Comparison of ENCODE assay signal across 1 cellular context in genomic region chr16:79169239-79169638, GRCh38.
TF ChIP-seq lines count a peak whose summit lies in the region.

No MANE protein-coding gene starts in this region.

TF ChIP-seq in H1, 55 proteins besides CTCF, POLR2A, EP300 and RAD21 (continued from another document):
- TF ChIP-seq, protein P1, sequence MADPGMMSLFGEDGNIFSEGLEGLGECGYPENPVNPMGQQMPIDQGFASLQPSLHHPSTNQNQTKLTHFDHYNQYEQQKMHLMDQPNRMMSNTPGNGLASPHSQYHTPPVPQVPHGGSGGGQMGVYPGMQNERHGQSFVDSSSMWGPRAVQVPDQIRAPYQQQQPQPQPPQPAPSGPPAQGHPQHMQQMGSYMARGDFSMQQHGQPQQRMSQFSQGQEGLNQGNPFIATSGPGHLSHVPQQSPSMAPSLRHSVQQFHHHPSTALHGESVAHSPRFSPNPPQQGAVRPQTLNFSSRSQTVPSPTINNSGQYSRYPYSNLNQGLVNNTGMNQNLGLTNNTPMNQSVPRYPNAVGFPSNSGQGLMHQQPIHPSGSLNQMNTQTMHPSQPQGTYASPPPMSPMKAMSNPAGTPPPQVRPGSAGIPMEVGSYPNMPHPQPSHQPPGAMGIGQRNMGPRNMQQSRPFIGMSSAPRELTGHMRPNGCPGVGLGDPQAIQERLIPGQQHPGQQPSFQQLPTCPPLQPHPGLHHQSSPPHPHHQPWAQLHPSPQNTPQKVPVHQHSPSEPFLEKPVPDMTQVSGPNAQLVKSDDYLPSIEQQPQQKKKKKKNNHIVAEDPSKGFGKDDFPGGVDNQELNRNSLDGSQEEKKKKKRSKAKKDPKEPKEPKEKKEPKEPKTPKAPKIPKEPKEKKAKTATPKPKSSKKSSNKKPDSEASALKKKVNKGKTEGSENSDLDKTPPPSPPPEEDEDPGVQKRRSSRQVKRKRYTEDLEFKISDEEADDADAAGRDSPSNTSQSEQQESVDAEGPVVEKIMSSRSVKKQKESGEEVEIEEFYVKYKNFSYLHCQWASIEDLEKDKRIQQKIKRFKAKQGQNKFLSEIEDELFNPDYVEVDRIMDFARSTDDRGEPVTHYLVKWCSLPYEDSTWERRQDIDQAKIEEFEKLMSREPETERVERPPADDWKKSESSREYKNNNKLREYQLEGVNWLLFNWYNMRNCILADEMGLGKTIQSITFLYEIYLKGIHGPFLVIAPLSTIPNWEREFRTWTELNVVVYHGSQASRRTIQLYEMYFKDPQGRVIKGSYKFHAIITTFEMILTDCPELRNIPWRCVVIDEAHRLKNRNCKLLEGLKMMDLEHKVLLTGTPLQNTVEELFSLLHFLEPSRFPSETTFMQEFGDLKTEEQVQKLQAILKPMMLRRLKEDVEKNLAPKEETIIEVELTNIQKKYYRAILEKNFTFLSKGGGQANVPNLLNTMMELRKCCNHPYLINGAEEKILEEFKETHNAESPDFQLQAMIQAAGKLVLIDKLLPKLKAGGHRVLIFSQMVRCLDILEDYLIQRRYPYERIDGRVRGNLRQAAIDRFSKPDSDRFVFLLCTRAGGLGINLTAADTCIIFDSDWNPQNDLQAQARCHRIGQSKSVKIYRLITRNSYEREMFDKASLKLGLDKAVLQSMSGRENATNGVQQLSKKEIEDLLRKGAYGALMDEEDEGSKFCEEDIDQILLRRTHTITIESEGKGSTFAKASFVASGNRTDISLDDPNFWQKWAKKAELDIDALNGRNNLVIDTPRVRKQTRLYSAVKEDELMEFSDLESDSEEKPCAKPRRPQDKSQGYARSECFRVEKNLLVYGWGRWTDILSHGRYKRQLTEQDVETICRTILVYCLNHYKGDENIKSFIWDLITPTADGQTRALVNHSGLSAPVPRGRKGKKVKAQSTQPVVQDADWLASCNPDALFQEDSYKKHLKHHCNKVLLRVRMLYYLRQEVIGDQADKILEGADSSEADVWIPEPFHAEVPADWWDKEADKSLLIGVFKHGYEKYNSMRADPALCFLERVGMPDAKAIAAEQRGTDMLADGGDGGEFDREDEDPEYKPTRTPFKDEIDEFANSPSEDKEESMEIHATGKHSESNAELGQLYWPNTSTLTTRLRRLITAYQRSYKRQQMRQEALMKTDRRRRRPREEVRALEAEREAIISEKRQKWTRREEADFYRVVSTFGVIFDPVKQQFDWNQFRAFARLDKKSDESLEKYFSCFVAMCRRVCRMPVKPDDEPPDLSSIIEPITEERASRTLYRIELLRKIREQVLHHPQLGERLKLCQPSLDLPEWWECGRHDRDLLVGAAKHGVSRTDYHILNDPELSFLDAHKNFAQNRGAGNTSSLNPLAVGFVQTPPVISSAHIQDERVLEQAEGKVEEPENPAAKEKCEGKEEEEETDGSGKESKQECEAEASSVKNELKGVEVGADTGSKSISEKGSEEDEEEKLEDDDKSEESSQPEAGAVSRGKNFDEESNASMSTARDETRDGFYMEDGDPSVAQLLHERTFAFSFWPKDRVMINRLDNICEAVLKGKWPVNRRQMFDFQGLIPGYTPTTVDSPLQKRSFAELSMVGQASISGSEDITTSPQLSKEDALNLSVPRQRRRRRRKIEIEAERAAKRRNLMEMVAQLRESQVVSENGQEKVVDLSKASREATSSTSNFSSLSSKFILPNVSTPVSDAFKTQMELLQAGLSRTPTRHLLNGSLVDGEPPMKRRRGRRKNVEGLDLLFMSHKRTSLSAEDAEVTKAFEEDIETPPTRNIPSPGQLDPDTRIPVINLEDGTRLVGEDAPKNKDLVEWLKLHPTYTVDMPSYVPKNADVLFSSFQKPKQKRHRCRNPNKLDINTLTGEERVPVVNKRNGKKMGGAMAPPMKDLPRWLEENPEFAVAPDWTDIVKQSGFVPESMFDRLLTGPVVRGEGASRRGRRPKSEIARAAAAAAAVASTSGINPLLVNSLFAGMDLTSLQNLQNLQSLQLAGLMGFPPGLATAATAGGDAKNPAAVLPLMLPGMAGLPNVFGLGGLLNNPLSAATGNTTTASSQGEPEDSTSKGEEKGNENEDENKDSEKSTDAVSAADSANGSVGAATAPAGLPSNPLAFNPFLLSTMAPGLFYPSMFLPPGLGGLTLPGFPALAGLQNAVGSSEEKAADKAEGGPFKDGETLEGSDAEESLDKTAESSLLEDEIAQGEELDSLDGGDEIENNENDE (IDR thresholded peaks at IDR 0.05; ENCODE audit: insufficient replicate concordance, low read length): no peak
- TF ChIP-seq YY1 (IDR thresholded peaks at IDR 0.05; ENCODE audit: low read depth, low read length): peak; percentile 66
- TF ChIP-seq, protein P2, sequence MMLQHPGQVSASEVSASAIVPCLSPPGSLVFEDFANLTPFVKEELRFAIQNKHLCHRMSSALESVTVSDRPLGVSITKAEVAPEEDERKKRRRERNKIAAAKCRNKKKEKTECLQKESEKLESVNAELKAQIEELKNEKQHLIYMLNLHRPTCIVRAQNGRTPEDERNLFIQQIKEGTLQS (IDR thresholded peaks at IDR 0.05; ENCODE audit: insufficient read depth, low read depth, low read length): no peak
- TF ChIP-seq RBBP5 (IDR thresholded peaks at IDR 0.05; ENCODE audit: borderline replicate concordance, low read depth, low read length): no peak
- 0 out of 2 replicates have a peak, but pooled peaks have one; percentile 50 for TF ChIP-seq TCF12 (IDR thresholded peaks at IDR 0.05; ENCODE audit: low read depth, low read length)
- no peak for TF ChIP-seq MAFK (IDR thresholded peaks at IDR 0.05; ENCODE audit: low read depth, low read length)
- TF ChIP-seq HDAC2 (IDR thresholded peaks at IDR 0.05; ENCODE audit: borderline replicate concordance in 1 of 2, low read depth in 2 of 2, low read length in 2 of 2): peak in 1 of 2 experiments; percentile 60; a peak in 1 of 4 replicates
- peak; percentile 34; the same call in 1 of the 2 replicates for TF ChIP-seq SP1 (IDR thresholded peaks at IDR 0.05; ENCODE audit: low read depth, low read length)
- TF ChIP-seq, protein P3, sequence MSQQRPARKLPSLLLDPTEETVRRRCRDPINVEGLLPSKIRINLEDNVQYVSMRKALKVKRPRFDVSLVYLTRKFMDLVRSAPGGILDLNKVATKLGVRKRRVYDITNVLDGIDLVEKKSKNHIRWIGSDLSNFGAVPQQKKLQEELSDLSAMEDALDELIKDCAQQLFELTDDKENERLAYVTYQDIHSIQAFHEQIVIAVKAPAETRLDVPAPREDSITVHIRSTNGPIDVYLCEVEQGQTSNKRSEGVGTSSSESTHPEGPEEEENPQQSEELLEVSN (IDR thresholded peaks at IDR 0.05): no peak
- TF ChIP-seq CREB1 (IDR thresholded peaks at IDR 0.05): 0 out of 2 replicates have a peak, but pooled peaks have one; percentile 12
- no peak for TF ChIP-seq RNF2 (IDR thresholded peaks at IDR 0.05; ENCODE audit: borderline replicate concordance, low read depth, low read length, missing control alignments, poor library complexity, severe bottlenecking)
- no peak for TF ChIP-seq RXRA (IDR thresholded peaks at IDR 0.05; ENCODE audit: insufficient read depth, low read depth, low read length)
- TF ChIP-seq ZNF274 (IDR thresholded peaks at IDR 0.05; ENCODE audit: borderline replicate concordance, extremely low read depth, low read length): no peak
- TF ChIP-seq SRF (IDR thresholded peaks at IDR 0.05; ENCODE audit: low read depth, low read length): peak; percentile 55; the same call in 1 of the 2 replicates
